In genomic region chr4:189815404-189816192, GRCh38 we compare ENCODE assay signal across 25 cellular contexts.
"Had no signal": no experiment of that assay in that cellular context is flagged by ENCODE, and none has a peak within 500 bp of the region (broad histone marks: within the 10 kb centered on the region; RNA-seq: fewer than 3 reads in every experiment).

No MANE protein-coding gene starts in this region.

- H3K36me3 ChIP-seq: esophagus squamous epithelium, left ventricle myocardium inferior, neural progenitor cell, ovary, spleen, tibial nerve, upper lobe of right lung, vagina had no signal

- H3K9me3 ChIP-seq: left ventricle myocardium inferior, ovary, spleen, testis, upper lobe of right lung, vagina had no signal

- DNase-seq: dermis blood vessel endothelial cell; esophagus squamous epithelium; foreskin fibroblast; kidney; left cardiac atrium; left ventricle myocardium inferior; mesenchymal stem cell; midbrain; nucleus accumbens; ovary; spleen; stimulated activated CD4-positive, alpha-beta T cell treated with anti-CD3 and anti-CD28 coated beads, Interleukin-15, amount 100 ng/mL, for 24 hours; stimulated activated CD4-positive, alpha-beta T cell treated with anti-CD3 and anti-CD28 coated beads, Interleukin-1b, Interleukin-23, amount 100 ng/mL, for 48 hours; stimulated activated CD4-positive, alpha-beta T cell treated with anti-CD3 and anti-CD28 coated beads, Interleukin-4, amount 100 ng/mL, for 24 hours; stimulated activated naive CD8-positive, alpha-beta T cell treated with anti-CD3 and anti-CD28 coated beads, Interleukin-15, amount 100 ng/mL, for 72 hours; testis; upper lobe of right lung had no signal

- H3K4me3 Mint-ChIP-seq: natural killer cell treated with Interleukin-12 subunit alpha and Interleukin-12 subunit beta and Interleukin-15 and Interleukin-18, amount 100 ng/mL, for 72 hours; neural progenitor cell; stimulated activated memory B cell treated with anti-CD40 and anti-IgM and Interleukin-4, amounts not matched to agents 10 μg/mL and 1 μg/mL and 100 μg/mL, for 72 hours; stimulated activated naive CD8-positive, alpha-beta T cell treated with anti-CD3 and anti-CD28 coated beads, Interleukin-15, amount 100 ng/mL, for 72 hours had no signal

- H3K4me1 Mint-ChIP-seq: neural progenitor cell; stimulated activated memory B cell treated with anti-CD40 and anti-IgM and Interleukin-4, amounts not matched to agents 10 μg/mL and 1 μg/mL and 100 μg/mL, for 72 hours had no signal

- H3K4me1 ChIP-seq: left ventricle myocardium inferior, neural progenitor cell, spleen, testis, tibial nerve, upper lobe of right lung, vagina had no signal

- FAIRE-seq: kidney had no signal

- H3K27me3 Mint-ChIP-seq: progenitor cell of endocrine pancreas; stimulated activated memory B cell treated with anti-CD40 and anti-IgM and Interleukin-4, amounts not matched to agents 10 μg/mL and 1 μg/mL and 100 μg/mL, for 72 hours had no signal

- H3K27ac ChIP-seq: esophagus squamous epithelium, left ventricle myocardium inferior, neural progenitor cell, ovary, spleen, testis, tibial nerve, upper lobe of right lung, vagina had no signal

- H3K27me3 ChIP-seq: neural progenitor cell, ovary, spleen, testis, tibial nerve, upper lobe of right lung, vagina had no signal

- H3K36me3 Mint-ChIP-seq: stimulated activated memory B cell treated with anti-CD40 and anti-IgM and Interleukin-4, amounts not matched to agents 10 μg/mL and 1 μg/mL and 100 μg/mL, for 72 hours had no signal

- H3K4me3 ChIP-seq: esophagus squamous epithelium, left ventricle myocardium inferior, lung, neural progenitor cell, ovary, spleen, testis, tibial nerve, upper lobe of right lung, vagina had no signal

- H3K9me3 Mint-ChIP-seq: stimulated activated memory B cell treated with anti-CD40 and anti-IgM and Interleukin-4, amounts not matched to agents 10 μg/mL and 1 μg/mL and 100 μg/mL, for 72 hours had no signal

- ATAC-seq: left cardiac atrium; natural killer cell treated with Interleukin-12 subunit alpha and Interleukin-12 subunit beta and Interleukin-15 and Interleukin-18, amount 100 ng/mL, for 72 hours; sciatic nerve; stimulated activated memory B cell treated with anti-CD40 and anti-IgM and Interleukin-4, amounts not matched to agents 10 μg/mL and 1 μg/mL and 100 μg/mL, for 72 hours; stimulated activated naive CD8-positive, alpha-beta T cell treated with anti-CD3 and anti-CD28 coated beads, Interleukin-15, amount 100 ng/mL, for 72 hours; upper lobe of right lung had no signal

- H3K27ac Mint-ChIP-seq: natural killer cell treated with Interleukin-12 subunit alpha and Interleukin-12 subunit beta and Interleukin-15 and Interleukin-18, amount 100 ng/mL, for 72 hours; neural progenitor cell; progenitor cell of endocrine pancreas; stimulated activated memory B cell treated with anti-CD40 and anti-IgM and Interleukin-4, amounts not matched to agents 10 μg/mL and 1 μg/mL and 100 μg/mL, for 72 hours; stimulated activated naive CD8-positive, alpha-beta T cell treated with anti-CD3 and anti-CD28 coated beads, Interleukin-15, amount 100 ng/mL, for 72 hours had no signal
